14 cellular contexts compared by ENCODE assay signal in genomic region chr20:43388267-43389081, GRCh38.
A peak's percentile ranks its signal among the peaks of the same experiment; 100 is the strongest.
DNase-seq lines count a peak whose midpoint lies in the region; ATAC-seq and TF ChIP-seq lines count a peak whose summit lies in the region.
"Had no signal": no experiment of that assay in that cellular context is flagged by ENCODE, and none has a peak within 500 bp of the region (broad histone marks: within the 10 kb centered on the region; RNA-seq: fewer than 3 reads in every experiment).

No MANE protein-coding gene starts in this region.

- H3K9me3 ChIP-seq in lower lobe of right lung (no peaks in the 10 kb centered on the region), upper lobe of left lung (peaks cover 0 to under 1% (median 0%) of the 10 kb centered on the region in 4 donors), prostate gland (no peaks in the 10 kb centered on the region)
- H3K9me3 ChIP-seq: SJSA1, tibial artery had no signal

- TF ChIP-seq POLR2A in upper lobe of left lung (IDR thresholded peaks at IDR 0.05), result peak in 1 of 4 donors; percentile 15
- no peak for TF ChIP-seq POLR2A in prostate gland (IDR thresholded peaks at IDR 0.05)

- H3K27me3 ChIP-seq in lower lobe of right lung (ENCODE audit: low read depth), result no peaks in the 10 kb centered on the region
- no peaks in the 10 kb centered on the region for H3K27me3 ChIP-seq in upper lobe of left lung
- H3K27me3 ChIP-seq in prostate gland (replicated peaks; ENCODE audit: insufficient read depth), result peaks cover 5% of the 10 kb centered on the region

- H3K36me3 ChIP-seq in lower lobe of right lung, result no peaks in the 10 kb centered on the region
- H3K36me3 ChIP-seq in upper lobe of left lung, result no peaks in the 10 kb centered on the region
- H3K36me3 ChIP-seq in prostate gland, result no peaks in the 10 kb centered on the region
- H3K36me3 ChIP-seq: SJSA1, tibial artery had no signal

- intact Hi-C loops in lower lobe of right lung (cut with DNase I), result no loop called here
- intact Hi-C loops in prostate gland (cut with DNase I), result no loop called here

- 31% methylated on average over 9 to 16 of the region's 16 CpGs for WGBS in upper lobe of left lung, 2 donors
- WGBS in prostate gland, result 51% methylated on average over 16 of the region's 16 CpGs

- peak; percentile 85 to 88 for ATAC-seq in lower lobe of right lung
- ATAC-seq in upper lobe of left lung (ENCODE audit: low FRiP score in 2 of 2), result peak; percentile 66 to 87
- ATAC-seq in HG03432 (IDR thresholded peaks at IDR 0.05; ENCODE audit: unreplicated experiment), result no peak
- no peak for ATAC-seq in GM19023 (IDR thresholded peaks at IDR 0.05; ENCODE audit: unreplicated experiment)

- H3K27ac ChIP-seq in lower lobe of right lung (peak overlapping the region; percentile 43), upper lobe of left lung (peak overlapping the region; percentile 52 to 85 (median 66)), prostate gland (no peak overlapping the region)
- H3K27ac ChIP-seq: SJSA1, tibial artery had no signal

- no peak overlapping the region for H3K4me3 ChIP-seq in choroid plexus epithelial cell (ENCODE audit: low read depth, low read length)
- no peak overlapping the region for H3K4me3 ChIP-seq in lower lobe of right lung
- H3K4me3 ChIP-seq in upper lobe of left lung, result peak overlapping the region in 1 of 4 donors; percentile 8
- no peak overlapping the region for H3K4me3 ChIP-seq in prostate gland
- H3K4me3 ChIP-seq: SJSA1, tibial artery had no signal

- DNase-seq in activated CD4-positive, alpha-beta T cell treated with anti-CD3 and anti-CD28 coated beads for 48 hours, result peak; percentile 15
- no peak for DNase-seq in activated CD4-positive, alpha-beta T cell treated with anti-CD3 and anti-CD28 coated beads, Interleukin-2, amount 50 U/mL, for 1 hour
- DNase-seq in choroid plexus epithelial cell (ENCODE audit: low read depth) (peak; percentile 15), lower lobe of right lung (peak; percentile 62), upper lobe of left lung (peak in 1 of 2 donors; percentile 63), prostate gland (ENCODE audit: low spot score) (no peak)
- DNase-seq: ACHN, dermis blood vessel endothelial cell, foreskin melanocyte, kidney had no signal

- peaks cover 14% of the 10 kb centered on the region for H3K4me1 ChIP-seq in lower lobe of right lung
- H3K4me1 ChIP-seq in upper lobe of left lung, result peaks cover 0 to 20% (median 9%) of the 10 kb centered on the region in 4 donors
- no peaks in the 10 kb centered on the region for H3K4me1 ChIP-seq in prostate gland (replicated peaks)
- H3K4me1 ChIP-seq: SJSA1, tibial artery had no signal

- peak in 1 of 4 donors; percentile 66 for TF ChIP-seq EP300 in upper lobe of left lung (IDR thresholded peaks at IDR 0.05)

- TF ChIP-seq CTCF in choroid plexus epithelial cell (conservative IDR thresholded peaks at IDR 0.05; ENCODE audit: low read depth, low read length), result no peak
- no peak for TF ChIP-seq CTCF in lower lobe of right lung (IDR thresholded peaks at IDR 0.05)
- TF ChIP-seq CTCF in upper lobe of left lung (IDR thresholded peaks at IDR 0.05), result no peak
- no peak for TF ChIP-seq CTCF in prostate gland (IDR thresholded peaks at IDR 0.05)

Comparison
In these comparisons a context has a peak if more than half of its experiments do, and no peak if none do; other contexts are left out.
1. DNase-seq: peak in activated CD4-positive, alpha-beta T cell treated with anti-CD3 and anti-CD28 coated beads for 48 hours (single experiment), choroid plexus epithelial cell (single experiment) and lower lobe of right lung (single experiment); none in activated CD4-positive, alpha-beta T cell treated with anti-CD3 and anti-CD28 coated beads, Interleukin-2, amount 50 U/mL, for 1 hour (single experiment) and prostate gland (single experiment).
2. ATAC-seq: peak in lower lobe of right lung (2 of 2) and upper lobe of left lung (2 of 2); none in HG03432 (single experiment) and GM19023 (single experiment).
3. H3K27ac ChIP-seq: peak in lower lobe of right lung (single experiment) and upper lobe of left lung (4 of 4); none in prostate gland (0 of 2).